8 cellular contexts compared by ENCODE assay signal in genomic region chr14:105300542-105301102, GRCh38.
DNase-seq lines count a peak whose midpoint lies in the region; ATAC-seq lines count a peak whose summit lies in the region.

Gene BRF1, minus strand, starts transcription at chr14:105301001. Its CDS starts 372 bp downstream, at chr14:105300629.

- in situ Hi-C loops in ACHN (cut with HindIII; ENCODE audit: low pct_ligation_motif_present, low pct_unique_long_range_greater_than_20kb, low sequenced_read_pairs) = no loop called here

- no peaks in the 10 kb centered on the region for H3K27me3 ChIP-seq in layer of hippocampus (ENCODE audit: control insufficient read depth, insufficient read depth, low read length)

- H3K27ac ChIP-seq in cingulate gyrus (ENCODE audit: low read depth, low read length) (peak within 1 kb of the TSS; percentile 94), layer of hippocampus (ENCODE audit: low read depth, low read length) (peak within 1 kb of the TSS; percentile 98)

- DNase-seq in ACHN (peak; percentile 85), NCI-H2227 treated with DMSO at 0.1 percent for 48 hours (lab: John Stamatoyannopoulos, UW) (peak; percentile 39)
- peak; percentile 97 to 98 for DNase-seq in activated CD4-positive, alpha-beta T cell treated with anti-CD3 and anti-CD28 coated beads for 4 hours
- DNase-seq in stimulated activated CD4-positive, alpha-beta T cell treated with anti-CD3 and anti-CD28 coated beads, Interleukin-1b, Interleukin-23, amount 100 ng/mL, for 4 hours (ENCODE audit: low read depth in 2 of 2) = peak; percentile 96 to 99

- peak; percentile 87 for ATAC-seq in GM18868 (IDR thresholded peaks at IDR 0.05; ENCODE audit: unreplicated experiment)
- peak; percentile 73 for ATAC-seq in HG03097 (IDR thresholded peaks at IDR 0.05; ENCODE audit: low FRiP score, unreplicated experiment)

Comparison
In these comparisons a context has a peak if more than half of its experiments do, and no peak if none do; other contexts are left out.
1. Peak in every context shown above with its lines: DNase-seq, ATAC-seq and H3K27ac ChIP-seq.
2. DNase-seq: peak in every context shown above with its lines; median percentile 98 in activated CD4-positive, alpha-beta T cell treated with anti-CD3 and anti-CD28 coated beads for 4 hours; 98 in stimulated activated CD4-positive, alpha-beta T cell treated with anti-CD3 and anti-CD28 coated beads, Interleukin-1b, Interleukin-23, amount 100 ng/mL, for 4 hours; 85 in ACHN; 39 in NCI-H2227 treated with DMSO at 0.1 percent for 48 hours.